12 cellular contexts compared by ENCODE assay signal in the genomic region with DNA sequence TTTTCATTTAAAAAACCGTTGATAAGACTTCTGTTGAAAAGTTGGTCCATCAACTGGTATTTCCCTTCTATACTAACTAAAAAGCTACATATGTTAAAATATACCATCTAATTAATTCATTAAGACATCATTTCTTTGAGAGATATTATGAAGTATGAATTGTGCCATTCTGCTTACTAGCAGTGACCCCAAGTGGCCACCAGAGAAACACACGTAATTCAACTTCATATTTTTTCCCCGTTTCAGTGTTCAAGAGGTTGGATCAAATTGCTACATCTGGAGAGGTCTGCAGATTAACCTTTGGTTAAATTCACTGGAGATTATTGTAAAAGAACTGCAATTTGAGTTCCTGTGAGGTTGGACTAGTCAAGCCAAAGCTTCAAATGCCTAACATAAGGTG. TPM values are rescaled to one million over a fixed set of nuclear protein-coding genes. Genes with fewer than 3 reads are reported as not detected.
DNase-seq lines count a peak whose midpoint lies in the region; ATAC-seq, FAIRE-seq and TF ChIP-seq lines count a peak whose summit lies in the region.
"Not testable (repeated sequence)": the region's sequence is repeated elsewhere in the genome, so short reads cannot be mapped to it uniquely, and the experiment has no call there.
"Had no signal": no experiment of that assay in that cellular context is flagged by ENCODE, and none has a peak within 500 bp of the region (broad histone marks: within the 10 kb centered on the region; RNA-seq: fewer than 3 reads in every experiment).

No MANE protein-coding gene starts in this region.

- FAIRE-seq in GM12891 (lab: Jason Lieb, UNC) (peak; percentile 45), islet of Langerhans (lab: Jason Lieb, UNC) (peak; percentile 99), pancreas (lab: Jason Lieb, UNC) (peak; percentile 96)
- FAIRE-seq in GM12878 (lab: Jason Lieb, UNC), result not testable (repeated sequence)

- not testable (repeated sequence) for H3K27me3 ChIP-seq in HCT116 (ENCODE audit: insufficient read depth, low read length); PC-3 (ENCODE audit: low read length); GM12878 (replicated peaks in 1 of 2; ENCODE audit: control insufficient read depth in 2 of 2, insufficient read depth in 2 of 2, low read length in 1 of 2); pancreas

- ATAC-seq in GM18861 (IDR thresholded peaks at IDR 0.05; ENCODE audit: unreplicated experiment), result peak; percentile 62
- peak; percentile 52; the same call in 1 of the 2 replicates for ATAC-seq in HCT116
- 0 out of 2 replicates have a peak, but pooled peaks have one; percentile 59 for ATAC-seq in PC-3
- ATAC-seq in GM12878, result peak; percentile 61
- peak in 3 of 4 donors; percentile 44 to 51 (median 50) for ATAC-seq in pancreas

- no CpG with 5 or more reads among the region's 3 CpGs for WGBS in GM12878 (ENCODE audit: insufficient coverage, insufficient replicate concordance, low lambda C conversion rate, missing lambda C conversion rate)
- no CpG with 5 or more reads among the region's 3 CpGs for WGBS in pancreas, 2 donors

- not testable (repeated sequence) for H3K4me1 ChIP-seq in HCT116 (ENCODE audit: control insufficient read depth in 1 of 2, insufficient read depth in 2 of 2, low read length in 2 of 2); PC-3 (ENCODE audit: insufficient read depth, low read length); GM12878 (ENCODE audit: control insufficient read depth, insufficient read depth, low read length); pancreas

- H3F3A ChIP-seq in PC-3 (ENCODE audit: low read length, unreplicated experiment), result not testable (repeated sequence)

- not testable (repeated sequence) for BruUV-seq in HCT116 (replicated peaks; lab: Mats Ljungman, UMichigan); PC-3 (replicated peaks; lab: Mats Ljungman, UMichigan); GM12878 (replicated peaks; lab: Mats Ljungman, UMichigan)

- H2AFZ ChIP-seq in HCT116 (ENCODE audit: low read depth, low read length, poor library complexity, severe bottlenecking); PC-3 (ENCODE audit: low read length); GM12878 (ENCODE audit: control insufficient read depth, low read depth, low read length): not testable (repeated sequence)

- in situ Hi-C loops in GM12878 (cut with MboI), result not testable (repeated sequence)

- intact Hi-C loops in HCT116 (cut with micrococcal nuclease); PC-3 (cut with micrococcal nuclease); GM12878 (cut with micrococcal nuclease; ENCODE audit: unreplicated experiment); pancreas (cut with DNase I): not testable (repeated sequence)

- not testable (repeated sequence) for H4K20me1 ChIP-seq in HCT116 (ENCODE audit: insufficient read depth); PC-3 (ENCODE audit: low read length); GM12878 (ENCODE audit: control insufficient read depth, insufficient read depth)

- not testable (repeated sequence) for TF ChIP-seq CTCF in HCT116 (IDR thresholded peaks at IDR 0.05 in 2 of 3, conservative IDR thresholded peaks at IDR 0.05 in 1 of 3; ENCODE audit: borderline replicate concordance in 1 of 3, insufficient read depth in 1 of 3, low read depth in 2 of 3, low read length in 2 of 3); PC-3 (conservative IDR thresholded peaks at IDR 0.05; ENCODE audit: low read depth, low read length); GM12878 (IDR thresholded peaks at IDR 0.05 in 2 of 3, conservative IDR thresholded peaks at IDR 0.05 in 1 of 3; ENCODE audit: control insufficient read depth in 2 of 3, extremely low read depth in 1 of 3, insufficient read depth in 1 of 3, low read depth in 3 of 3, low read length in 3 of 3); pancreas (IDR thresholded peaks at IDR 0.05)

- H3K79me2 ChIP-seq in HCT116 (ENCODE audit: insufficient read depth, low read length); PC-3 (ENCODE audit: low read length); GM12878 (ENCODE audit: control insufficient read depth, insufficient read depth, low read length): not testable (repeated sequence)

- SMC1A ChIA-PET in GM12878 (lab: Charles Lee; ENCODE audit: uncharacterized antibody, unreplicated experiment), result not testable (repeated sequence)

- not testable (repeated sequence) for TF ChIP-seq EP300 in GM12878 (IDR thresholded peaks at IDR 0.05; ENCODE audit: borderline replicate concordance in 1 of 2, control insufficient read depth in 1 of 2, low read depth in 2 of 2, low read length in 2 of 2)

- H3K9me3 ChIP-seq in HCT116 (ENCODE audit: control insufficient read depth in 1 of 2, insufficient read depth in 1 of 2, low read depth in 1 of 2, low read length in 2 of 2); PC-3 (ENCODE audit: low read length); GM12878 (replicated peaks; ENCODE audit: control insufficient read depth, insufficient read depth, low read length); pancreas: not testable (repeated sequence)

- H3K9ac ChIP-seq in HCT116 (ENCODE audit: low read length); PC-3 (ENCODE audit: low read length); GM12878 (ENCODE audit: control insufficient read depth, insufficient read depth, low read length): not testable (repeated sequence)

- not testable (repeated sequence) for H3K9me2 ChIP-seq in HCT116 (ENCODE audit: insufficient read depth); PC-3 (replicated peaks; ENCODE audit: low read length)

- H3K4me2 ChIP-seq in HCT116 (ENCODE audit: low read length); PC-3 (ENCODE audit: low read length); GM12878 (ENCODE audit: control insufficient read depth, insufficient read depth): not testable (repeated sequence)

- TF ChIP-seq POLR2A in GM12891 (IDR thresholded peaks at IDR 0.05; ENCODE audit: low read depth, low read length); HCT116 (IDR thresholded peaks at IDR 0.05; ENCODE audit: borderline replicate concordance, extremely low read depth, insufficient read depth, insufficient read length); GM12878 (IDR thresholded peaks at IDR 0.05; ENCODE audit: low read depth, low read length): not testable (repeated sequence)

- not testable (repeated sequence) for H3K4me3 ChIP-seq in HCT116 (replicated peaks in 1 of 2; ENCODE audit: low read depth in 1 of 2, low read length in 2 of 2); PC-3 (ENCODE audit: low read length); GM12878; pancreas

- not testable (repeated sequence) for DNase-seq in GM12891 (ENCODE audit: insufficient read length, low spot score); HCT116 (ENCODE audit: low read depth, low spot score); PC-3; GM12878 (ENCODE audit: low read depth, low spot score); pancreas

- RAD21 ChIA-PET in HCT116 (lab: Charles Lee; ENCODE audit: low non-redundant PET in 1 of 2, low total read pairs in 2 of 2, uncharacterized antibody in 2 of 2, unreplicated experiment in 2 of 2); GM12878 (lab: Charles Lee; ENCODE audit: unreplicated experiment): not testable (repeated sequence)

- H3K36me3 ChIP-seq in HCT116 (ENCODE audit: control insufficient read depth in 1 of 2, insufficient read depth in 2 of 2, low read length in 2 of 2); PC-3 (ENCODE audit: low read depth, low read length); GM12878 (ENCODE audit: control insufficient read depth in 2 of 2, insufficient read depth in 2 of 2, low read length in 1 of 2); pancreas: not testable (repeated sequence)

- not testable (repeated sequence) for H3K27ac ChIP-seq in HCT116 (ENCODE audit: low read depth, low read length); PC-3 (ENCODE audit: low read length); GM12878 (ENCODE audit: control insufficient read depth, insufficient read depth); pancreas

- CTCF ChIA-PET in HCT116 (lab: Charles Lee); PC-3 (lab: Charles Lee); GM12878 (lab: Yijun Ruan, JAX): not testable (repeated sequence)

- POLR2A ChIA-PET in HCT116 (lab: Charles Lee); PC-3 (lab: Charles Lee; ENCODE audit: unreplicated experiment); GM12878 (lab: Charles Lee): not testable (repeated sequence)

- not testable (repeated sequence) for TF ChIP-seq RAD21 in HCT116 (IDR thresholded peaks at IDR 0.05; ENCODE audit: low read depth); GM12878 (IDR thresholded peaks at IDR 0.05; ENCODE audit: insufficient read depth, low read depth, low read length)

RNA-seq across cellular contexts. Expression of a gene that starts 1.4 kb away (rescaled TPM):
- polyA plus RNA-seq in GM12891 (2012; ENCODE audit: low read depth, missing spikeins), result not detected
- not detected for total RNA-seq in HCT116 (2021; ENCODE audit: unreplicated experiment)
- not detected in 2 replicates for polyA plus RNA-seq in HCT116 (2012)
- total RNA-seq in PC-3 (2014; rRNA removed), result not detected in 2 replicates
- total RNA-seq in GM12878 (2013; cell fraction: nucleolus; rRNA removed), result not detected in 2 replicates
- total RNA-seq in GM12878 (2014; rRNA removed), result not detected in 2 replicates
- not detected in 2 replicates for total RNA-seq in GM12878 (2014; rRNA removed; fragmentation: Illumina TruSeq; extraction: Trizol)
- total RNA-seq in GM12878 (2021), result not detected in 2 replicates
- polyA plus RNA-seq in GM12878 (2011; ENCODE audit: low read depth), result not detected
- polyA plus RNA-seq in GM12878 (2011; rRNA removed), result not detected in 2 replicates
- not detected in 2 replicates for polyA plus RNA-seq in GM12878 (2011; cell fraction: cytosol; rRNA removed)
- polyA plus RNA-seq in GM12878 (2011; cell fraction: nucleus; rRNA removed), result not detected in 2 replicates
- polyA plus RNA-seq in GM12878 (2012), result not detected in 2 replicates
- not detected in 2 replicates for polyA plus RNA-seq in GM12878 (2014; fragmentation: Illumina TruSeq; extraction: Trizol)
- polyA plus RNA-seq in GM12878 (2014; fragmentation: Nextera tagmentation; extraction: Ambion mirVana), result not detected
- not detected in 2 replicates for polyA plus RNA-seq in GM12878 (2014; rRNA removed)
- not detected for polyA plus RNA-seq in GM12878 (2016; fragmentation: Nextera tagmentation; extraction: Ambion mirVana)
- not detected in 2 replicates for polyA minus RNA-seq in GM12878 (2011; rRNA and poly(A)+ RNA removed)
- not detected in 2 replicates for polyA minus RNA-seq in GM12878 (2011; cell fraction: cytosol; rRNA and poly(A)+ RNA removed)
- polyA minus RNA-seq in GM12878 (2011; cell fraction: nucleus; rRNA and poly(A)+ RNA removed), result not detected in 2 replicates
- not detected for total RNA-seq in pancreas
- polyA plus RNA-seq in pancreas, result under 1 TPM in 1 of 2 donors, not detected in 1; 0.54 TPM
- total RNA-seq: Caco-2; CD8-positive, alpha-beta memory T cell; HT-29 had no signal
- polyA plus RNA-seq: CD8-positive, alpha-beta memory T cell; IgD-negative memory B cell had no signal

RNA-seq across cellular contexts. Expression of a gene that starts 30.4 kb away (rescaled TPM):
- polyA plus RNA-seq in GM12891 (2012; ENCODE audit: low read depth, missing spikeins), result not detected
- total RNA-seq in HCT116 (2021; ENCODE audit: unreplicated experiment), result not detected
- polyA plus RNA-seq in HCT116 (2012), result not detected in 2 replicates
- not detected in 2 replicates for total RNA-seq in PC-3 (2014; rRNA removed)
- not detected in 2 replicates for total RNA-seq in GM12878 (2013; cell fraction: nucleolus; rRNA removed)
- total RNA-seq in GM12878 (2014; rRNA removed), result not detected in 2 replicates
- not detected in 2 replicates for total RNA-seq in GM12878 (2014; rRNA removed; fragmentation: Illumina TruSeq; extraction: Trizol)
- not detected in 2 replicates for total RNA-seq in GM12878 (2021)
- not detected for polyA plus RNA-seq in GM12878 (2011; ENCODE audit: low read depth)
- polyA plus RNA-seq in GM12878 (2011; rRNA removed), result not detected in 2 replicates
- not detected in 2 replicates for polyA plus RNA-seq in GM12878 (2011; cell fraction: cytosol; rRNA removed)
- not detected in 2 replicates for polyA plus RNA-seq in GM12878 (2011; cell fraction: nucleus; rRNA removed)
- not detected in 2 replicates for polyA plus RNA-seq in GM12878 (2012)
- not detected in 2 replicates for polyA plus RNA-seq in GM12878 (2014; fragmentation: Illumina TruSeq; extraction: Trizol)
- not detected for polyA plus RNA-seq in GM12878 (2014; fragmentation: Nextera tagmentation; extraction: Ambion mirVana)
- not detected in 2 replicates for polyA plus RNA-seq in GM12878 (2014; rRNA removed)
- not detected for polyA plus RNA-seq in GM12878 (2016; fragmentation: Nextera tagmentation; extraction: Ambion mirVana)
- not detected in 2 replicates for polyA minus RNA-seq in GM12878 (2011; rRNA and poly(A)+ RNA removed)
- not detected in 2 replicates for polyA minus RNA-seq in GM12878 (2011; cell fraction: cytosol; rRNA and poly(A)+ RNA removed)
- polyA minus RNA-seq in GM12878 (2011; cell fraction: nucleus; rRNA and poly(A)+ RNA removed), result not detected in 2 replicates
- not detected for total RNA-seq in pancreas
- polyA plus RNA-seq in pancreas, result 1 to 10 TPM in 1 of 2 donors, under 1 TPM in 1; 0.23 to 2.0 TPM
- total RNA-seq: Caco-2; CD8-positive, alpha-beta memory T cell; H1; HT-29 had no signal
- polyA plus RNA-seq: CD8-positive, alpha-beta memory T cell; H1; IgD-negative memory B cell had no signal

RNA-seq across cellular contexts. Expression of a gene that starts 46.3 kb away (rescaled TPM):
- 0.30 TPM for polyA plus RNA-seq in GM12891 (2012; ENCODE audit: low read depth, missing spikeins)
- total RNA-seq in HCT116 (2021; ENCODE audit: unreplicated experiment), result 17.0 TPM
- polyA plus RNA-seq in HCT116 (2012), result 6.1 and 10.8 TPM in 2 replicates
- total RNA-seq in PC-3 (2014; rRNA removed), result 0.18 TPM in 1 of 2 replicates, not detected in the other
- total RNA-seq in GM12878 (2013; cell fraction: nucleolus; rRNA removed), result not detected in 2 replicates
- not detected in 2 replicates for total RNA-seq in GM12878 (2014; rRNA removed)
- total RNA-seq in GM12878 (2014; rRNA removed; fragmentation: Illumina TruSeq; extraction: Trizol), result not detected in 2 replicates
- total RNA-seq in GM12878 (2021), result not detected in 2 replicates
- polyA plus RNA-seq in GM12878 (2011; ENCODE audit: low read depth), result not detected
- polyA plus RNA-seq in GM12878 (2011; rRNA removed), result not detected in 2 replicates
- not detected in 2 replicates for polyA plus RNA-seq in GM12878 (2011; cell fraction: cytosol; rRNA removed)
- polyA plus RNA-seq in GM12878 (2011; cell fraction: nucleus; rRNA removed), result not detected in 2 replicates
- not detected in 2 replicates for polyA plus RNA-seq in GM12878 (2012)
- not detected in 2 replicates for polyA plus RNA-seq in GM12878 (2014; fragmentation: Illumina TruSeq; extraction: Trizol)
- polyA plus RNA-seq in GM12878 (2014; fragmentation: Nextera tagmentation; extraction: Ambion mirVana), result not detected
- polyA plus RNA-seq in GM12878 (2014; rRNA removed), result not detected in 2 replicates
- polyA plus RNA-seq in GM12878 (2016; fragmentation: Nextera tagmentation; extraction: Ambion mirVana), result under 1 TPM in 1 of 2 experiments, not detected in 1; 0.25 TPM
- not detected in 2 replicates for polyA minus RNA-seq in GM12878 (2011; rRNA and poly(A)+ RNA removed)
- not detected in 2 replicates for polyA minus RNA-seq in GM12878 (2011; cell fraction: cytosol; rRNA and poly(A)+ RNA removed)
- not detected in 2 replicates for polyA minus RNA-seq in GM12878 (2011; cell fraction: nucleus; rRNA and poly(A)+ RNA removed)
- under 1 TPM in 2 of 6 donors, not detected in 4; 0.31 to 0.42 TPM for total RNA-seq in pancreas
- 1 to 10 TPM in 1 of 2 donors, under 1 TPM in 1; 0.42 to 2.0 TPM for polyA plus RNA-seq in pancreas
- total RNA-seq: Caco-2, HT-29 had no signal
- polyA plus RNA-seq: CD8-positive, alpha-beta memory T cell; IgD-negative memory B cell had no signal

Comparison
In these comparisons a context has a peak if more than half of its experiments do, and no peak if none do; other contexts are left out.
1. RNA of a gene that starts 46.3 kb away (total RNA-seq): 17.0 TPM in HCT116 (single experiment); 0.18 TPM in PC-3, 0.31 to 0.42 TPM in pancreas and not detected in GM12878; every median in the first group is over 10 times any median in the second.
2. Peak in every context shown above with its lines, with median percentiles within 50 percentile points of each other: ATAC-seq.